8 cellular contexts compared by ENCODE assay signal in genomic region chr18:48541026-48541746, GRCh38. TPM values are rescaled to one million over a fixed set of nuclear protein-coding genes. Genes with fewer than 3 reads are reported as not detected.
DNase-seq lines count a peak whose midpoint lies in the region; ATAC-seq, FAIRE-seq and TF ChIP-seq lines count a peak whose summit lies in the region.

No MANE protein-coding gene starts in this region.

- H3K36me3 Mint-ChIP-seq in chondrocyte (ENCODE audit: low read depth): peaks cover 4% of the 10 kb centered on the region

- H2AFZ ChIP-seq in keratinocyte (ENCODE audit: control insufficient read depth, low read length): peak overlapping the region; percentile 45

- H3K9me3 ChIP-seq in keratinocyte (ENCODE audit: control insufficient read depth, low read depth, low read length) (no peaks in the 10 kb centered on the region), skeletal muscle satellite cell (replicated peaks; ENCODE audit: low read length) (no peaks in the 10 kb centered on the region)

- peak overlapping the region; percentile 68 for H3K4me3 ChIP-seq in LNCaP clone FGC (ENCODE audit: low read depth, low read length)
- peak overlapping the region; percentile 72 to 91 (median 83) for H3K4me3 ChIP-seq in keratinocyte (ENCODE audit: control insufficient read depth in 2 of 3, extremely low read depth in 1 of 3, insufficient read depth in 2 of 3, low read depth in 1 of 3, low read length in 3 of 3)
- H3K4me3 ChIP-seq in skeletal muscle satellite cell (ENCODE audit: low read length): peak overlapping the region; percentile 91

- H3K9ac ChIP-seq in keratinocyte (ENCODE audit: control insufficient read depth, extremely low read depth, insufficient read depth, low read length) (peak overlapping the region; percentile 93), skeletal muscle satellite cell (ENCODE audit: low read depth, low read length) (peak overlapping the region; percentile 87)

- DNase-seq in D341Med (ENCODE audit: low spot score) (peak; percentile 81), LNCaP clone FGC (ENCODE audit: low read depth) (no peak), T1000 (lab: John Stamatoyannopoulos, UW) (peak; percentile 9), chondrocyte (ENCODE audit: low spot score) (no peak), keratinocyte (ENCODE audit: low read depth, low spot score) (no peak)

- H3K9me1 ChIP-seq in keratinocyte (ENCODE audit: control insufficient read depth, extremely low read depth, insufficient read depth, low read length): no peaks in the 10 kb centered on the region

- dilution Hi-C loops in keratinocyte (cut with MboI; ENCODE audit: extremely low pct_ligation_motif_present, low sequenced_read_pairs): no loop called here

- H3K4me1 Mint-ChIP-seq in chondrocyte (ENCODE audit: low read depth): peaks cover 57% of the 10 kb centered on the region

- H3K4me1 ChIP-seq in keratinocyte (ENCODE audit: control insufficient read depth, extremely low read depth, insufficient read depth, low read length) (peaks cover 43% of the 10 kb centered on the region), skeletal muscle satellite cell (ENCODE audit: control insufficient read depth, insufficient read depth, low read length) (peaks cover 35% of the 10 kb centered on the region)

- H3K27ac ChIP-seq in keratinocyte (ENCODE audit: control insufficient read depth, insufficient read depth, low read length): peak overlapping the region; percentile 76

- peaks cover 2% of the 10 kb centered on the region for H4K20me1 ChIP-seq in keratinocyte (ENCODE audit: control insufficient read depth, extremely low read depth, insufficient read depth, low read length)

- peak; percentile 46 for ATAC-seq in GM21390 (IDR thresholded peaks at IDR 0.05; ENCODE audit: unreplicated experiment)
- ATAC-seq in HG03457 (IDR thresholded peaks at IDR 0.05; ENCODE audit: unreplicated experiment): no peak

- H3K4me2 ChIP-seq in keratinocyte (ENCODE audit: control insufficient read depth, extremely low read depth, insufficient read depth, low read depth, low read length): peak overlapping the region; percentile 77
- H3K4me2 ChIP-seq in skeletal muscle satellite cell (ENCODE audit: low read length): peak overlapping the region; percentile 78

- H3K27me3 ChIP-seq in keratinocyte (ENCODE audit: control insufficient read depth, extremely low read depth, insufficient read depth, low read length) (no peaks in the 10 kb centered on the region), skeletal muscle satellite cell (ENCODE audit: control insufficient read depth, insufficient read depth, low read length) (no peaks in the 10 kb centered on the region)

- H3K27me3 Mint-ChIP-seq in chondrocyte (ENCODE audit: low read depth): no peaks in the 10 kb centered on the region

- TF ChIP-seq CTCF in LNCaP clone FGC (IDR thresholded peaks at IDR 0.05; ENCODE audit: control insufficient read depth, extremely low read depth, insufficient read depth) (no peak), chondrocyte (IDR thresholded peaks at IDR 0.05) (peak; percentile 49), keratinocyte (optimal IDR thresholded peaks at IDR 0.05 in 1 of 3, IDR thresholded peaks at IDR 0.05 in 1 of 3, conservative IDR thresholded peaks at IDR 0.05 in 1 of 3; ENCODE audit: extremely low read depth in 1 of 3, insufficient read depth in 2 of 3, low read length in 3 of 3) (no peak)

- peak overlapping the region; percentile 94 for H3K4me3 Mint-ChIP-seq in chondrocyte (ENCODE audit: unreplicated experiment)

- H3K79me2 ChIP-seq in keratinocyte (ENCODE audit: control insufficient read depth, insufficient read depth, low read length): peaks cover 54% of the 10 kb centered on the region

- H3K36me3 ChIP-seq in keratinocyte (ENCODE audit: control insufficient read depth in 2 of 2, extremely low read depth in 1 of 2, insufficient read depth in 2 of 2, low read length in 2 of 2) (no peaks in the 10 kb centered on the region), skeletal muscle satellite cell (ENCODE audit: insufficient read depth, low read length) (peaks cover 8% of the 10 kb centered on the region)

- no peaks in the 10 kb centered on the region for H3K9me3 Mint-ChIP-seq in chondrocyte (ENCODE audit: low read depth)

- no peak for FAIRE-seq in keratinocyte (lab: Jason Lieb, UNC)

- peak overlapping the region; percentile 98 for H3K27ac Mint-ChIP-seq in chondrocyte (ENCODE audit: unreplicated experiment)

RNA-seq across cellular contexts. Expression of gene CTIF, which starts 2.4 kb away (rescaled TPM):
- 173 to 236 TPM (median 184 TPM) in 3 replicates for total RNA-seq in chondrocyte
- polyA plus RNA-seq in keratinocyte: 13.6 to 21.9 TPM (median 15.0 TPM) in 3 replicates
- polyA plus RNA-seq in keratinocyte (2011; ENCODE audit: low read depth): 17.5 TPM
- 9.1 and 14.6 TPM in 2 replicates for polyA plus RNA-seq in keratinocyte (2011; cell fraction: cytosol; rRNA removed)
- polyA plus RNA-seq in keratinocyte (2011; cell fraction: nucleus; rRNA removed): 39.1 and 50.4 TPM in 2 replicates
- polyA plus RNA-seq in keratinocyte (2012; ENCODE audit: low replicate concordance): 24.1 and 30.8 TPM in 2 replicates
- 32.1 to 53.2 TPM (median 34.4 TPM) in 3 replicates for polyA minus RNA-seq in keratinocyte
- polyA minus RNA-seq in keratinocyte (2011; cell fraction: cytosol; rRNA and poly(A)+ RNA removed): 20.9 TPM
- polyA minus RNA-seq in keratinocyte (2011; cell fraction: nucleus; rRNA and poly(A)+ RNA removed): 32.9 and 56.7 TPM in 2 replicates
- 15.3 and 16.2 TPM in 2 replicates for total RNA-seq in skeletal muscle satellite cell (2012; rRNA removed)

Comparison
In these comparisons a context has a peak if more than half of its experiments do, and no peak if none do; other contexts are left out.
1. DNase-seq: peak in D341Med (single experiment) and T1000 (single experiment); none in LNCaP clone FGC (single experiment), chondrocyte (single experiment) and keratinocyte (single experiment).
2. Peak in every context shown above with its lines, with median percentiles within 50 percentile points of each other: H3K4me3 ChIP-seq.